ENCODE assay signal across 14 cellular contexts in genomic region chr17:31678431-31678830, GRCh38.
DNase-seq lines count a peak whose midpoint lies in the region; ATAC-seq, FAIRE-seq and TF ChIP-seq lines count a peak whose summit lies in the region.
"Had no signal": no experiment of that assay in that cellular context is flagged by ENCODE, and none has a peak within 500 bp of the region (broad histone marks: within the 10 kb centered on the region; RNA-seq: fewer than 3 reads in every experiment).

No MANE protein-coding gene starts in this region.

- H3K4me3 ChIP-seq in fibroblast of the aortic adventitia (ENCODE audit: low read depth, low read length) (no peak overlapping the region), smooth muscle cell (no peak overlapping the region), kidney (ENCODE audit: low read length in 2 of 2) (no peak overlapping the region)
- H3K4me3 ChIP-seq: lung had no signal

- H2AFZ ChIP-seq in smooth muscle cell (ENCODE audit: low read depth) = no peak overlapping the region

- DNase-seq in activated CD8-positive, alpha-beta memory T cell treated with anti-CD3 and anti-CD28 coated beads for 24 hours = peak; percentile 38
- no peak for DNase-seq in activated CD8-positive, alpha-beta memory T cell treated with anti-CD3 and anti-CD28 coated beads, Interleukin-2, amount 10 ng/mL, durations not matched to agents 7 days and 5 days
- DNase-seq in NCI-H69 (lab: John Stamatoyannopoulos, UW) (peak; percentile 11), fibroblast of the aortic adventitia (ENCODE audit: low read depth) (peak; percentile 25), smooth muscle cell (lab: John Stamatoyannopoulos, UW; ENCODE audit: unreplicated experiment) (no peak), Kasumi-1 (lab: John Stamatoyannopoulos, UW) (no peak), kidney (no peak)
- DNase-seq: activated CD4-positive, CD25-positive, alpha-beta regulatory T cell; activated T-cell treated with anti-CD3 and anti-CD28 coated beads, Interleukin-2, amount 50 U/mL, for 72 hours; aorta; MM.1S; occipital lobe had no signal

- no peak overlapping the region for H3K27ac Mint-ChIP-seq in activated CD8-positive, alpha-beta memory T cell treated with anti-CD3 and anti-CD28 coated beads, Interleukin-2, amount 10 ng/mL, durations not matched to agents 7 days and 5 days
- H3K27ac Mint-ChIP-seq: activated T-cell treated with anti-CD3 and anti-CD28 coated beads, Interleukin-2, amount 50 U/mL, for 72 hours had no signal

- H3K4me2 ChIP-seq in smooth muscle cell = peak overlapping the region; percentile 45

- no peaks in the 10 kb centered on the region for H3K9me3 ChIP-seq in smooth muscle cell (replicated peaks; ENCODE audit: low read depth)
- H3K9me3 ChIP-seq in kidney (ENCODE audit: control insufficient read depth in 1 of 2, low read length in 2 of 2) = no peaks in the 10 kb centered on the region

- peaks cover 7% of the 10 kb centered on the region for H3F3A ChIP-seq in smooth muscle cell (ENCODE audit: low read depth)

- TF ChIP-seq CTCF in fibroblast of the aortic adventitia (IDR thresholded peaks at IDR 0.05; ENCODE audit: insufficient read depth, low read length) = no peak
- no peak for TF ChIP-seq CTCF in smooth muscle cell (IDR thresholded peaks at IDR 0.05; ENCODE audit: borderline replicate concordance, insufficient read depth, poor library complexity, severe bottlenecking)
- no peak for TF ChIP-seq CTCF in kidney (IDR thresholded peaks at IDR 0.05; ENCODE audit: borderline replicate concordance, extremely low read depth, insufficient read depth)

- no peak for ATAC-seq in activated CD8-positive, alpha-beta memory T cell treated with anti-CD3 and anti-CD28 coated beads, Interleukin-2, amount 10 ng/mL, durations not matched to agents 7 days and 5 days
- no peak for ATAC-seq in GM19455 (IDR thresholded peaks at IDR 0.05; ENCODE audit: unreplicated experiment)
- ATAC-seq: activated T-cell treated with anti-CD3 and anti-CD28 coated beads, Interleukin-2, amount 50 U/mL, for 72 hours had no signal

- H3K4me1 Mint-ChIP-seq in activated CD8-positive, alpha-beta memory T cell treated with anti-CD3 and anti-CD28 coated beads, Interleukin-2, amount 10 ng/mL, durations not matched to agents 7 days and 5 days = peaks cover 22% of the 10 kb centered on the region

- no peaks in the 10 kb centered on the region for H3K36me3 Mint-ChIP-seq in activated CD8-positive, alpha-beta memory T cell treated with anti-CD3 and anti-CD28 coated beads, Interleukin-2, amount 10 ng/mL, durations not matched to agents 7 days and 5 days

- H3K79me2 ChIP-seq in smooth muscle cell (ENCODE audit: low read depth) = no peaks in the 10 kb centered on the region

- intact Hi-C loops in kidney (cut with DNase I) = no loop called here

- FAIRE-seq in kidney (lab: Jason Lieb, UNC) = no peak

- H4K20me1 ChIP-seq in smooth muscle cell (ENCODE audit: low read depth) = no peaks in the 10 kb centered on the region

- no peak overlapping the region for H3K9ac ChIP-seq in smooth muscle cell (ENCODE audit: low read depth)
- no peak overlapping the region for H3K9ac ChIP-seq in kidney (ENCODE audit: low read length in 2 of 2)

- H3K27me3 Mint-ChIP-seq in activated CD8-positive, alpha-beta memory T cell treated with anti-CD3 and anti-CD28 coated beads, Interleukin-2, amount 10 ng/mL, durations not matched to agents 7 days and 5 days = peaks cover 46% of the 10 kb centered on the region

- H3K4me1 ChIP-seq in smooth muscle cell (ENCODE audit: low read depth) = no peaks in the 10 kb centered on the region
- H3K4me1 ChIP-seq in kidney (ENCODE audit: control insufficient read depth in 1 of 2, insufficient read depth in 1 of 2, low read depth in 1 of 2, low read length in 2 of 2) = no peaks in the 10 kb centered on the region

- no peaks in the 10 kb centered on the region for H3K9me3 Mint-ChIP-seq in activated CD8-positive, alpha-beta memory T cell treated with anti-CD3 and anti-CD28 coated beads, Interleukin-2, amount 10 ng/mL, durations not matched to agents 7 days and 5 days (ENCODE audit: low read depth)
- H3K9me3 Mint-ChIP-seq: activated T-cell treated with anti-CD3 and anti-CD28 coated beads, Interleukin-2, amount 50 U/mL, for 72 hours had no signal

- H3K36me3 ChIP-seq in smooth muscle cell (ENCODE audit: low read depth) = no peaks in the 10 kb centered on the region
- no peaks in the 10 kb centered on the region for H3K36me3 ChIP-seq in kidney (ENCODE audit: control insufficient read depth in 1 of 2, insufficient read depth in 2 of 2, low read length in 2 of 2)

- WGBS in smooth muscle cell (ENCODE audit: low lambda C conversion rate) = 56% methylated on average over 1 of the region's 1 CpG

- CTCF ChIA-PET in activated CD8-positive, alpha-beta memory T cell treated with anti-CD3 and anti-CD28 coated beads, Interleukin-2, amount 10 ng/mL, durations not matched to agents 7 days and 5 days (lab: Charles Lee) = no interaction called here

- no peak overlapping the region for H3K4me3 Mint-ChIP-seq in activated CD8-positive, alpha-beta memory T cell treated with anti-CD3 and anti-CD28 coated beads, Interleukin-2, amount 10 ng/mL, durations not matched to agents 7 days and 5 days
- H3K4me3 Mint-ChIP-seq: activated T-cell treated with anti-CD3 and anti-CD28 coated beads, Interleukin-2, amount 50 U/mL, for 72 hours had no signal

- no peaks in the 10 kb centered on the region for H3K27me3 ChIP-seq in smooth muscle cell (ENCODE audit: low read depth)

- peak overlapping the region; percentile 6 for H3K27ac ChIP-seq in smooth muscle cell (ENCODE audit: low read depth)
- no peak overlapping the region for H3K27ac ChIP-seq in kidney (ENCODE audit: low read depth in 2 of 2, low read length in 2 of 2)

Comparison
In these comparisons a context has a peak if more than half of its experiments do, and no peak if none do; other contexts are left out.
1. DNase-seq: peak in activated CD8-positive, alpha-beta memory T cell treated with anti-CD3 and anti-CD28 coated beads for 24 hours (single experiment), NCI-H69 (single experiment) and fibroblast of the aortic adventitia (single experiment); none in activated CD8-positive, alpha-beta memory T cell treated with anti-CD3 and anti-CD28 coated beads, Interleukin-2, amount 10 ng/mL, durations not matched to agents 7 days and 5 days (single experiment), smooth muscle cell (single experiment), Kasumi-1 (0 of 2) and kidney (single experiment).